ENCODE assay signal across 22 cellular contexts in the genomic region with DNA sequence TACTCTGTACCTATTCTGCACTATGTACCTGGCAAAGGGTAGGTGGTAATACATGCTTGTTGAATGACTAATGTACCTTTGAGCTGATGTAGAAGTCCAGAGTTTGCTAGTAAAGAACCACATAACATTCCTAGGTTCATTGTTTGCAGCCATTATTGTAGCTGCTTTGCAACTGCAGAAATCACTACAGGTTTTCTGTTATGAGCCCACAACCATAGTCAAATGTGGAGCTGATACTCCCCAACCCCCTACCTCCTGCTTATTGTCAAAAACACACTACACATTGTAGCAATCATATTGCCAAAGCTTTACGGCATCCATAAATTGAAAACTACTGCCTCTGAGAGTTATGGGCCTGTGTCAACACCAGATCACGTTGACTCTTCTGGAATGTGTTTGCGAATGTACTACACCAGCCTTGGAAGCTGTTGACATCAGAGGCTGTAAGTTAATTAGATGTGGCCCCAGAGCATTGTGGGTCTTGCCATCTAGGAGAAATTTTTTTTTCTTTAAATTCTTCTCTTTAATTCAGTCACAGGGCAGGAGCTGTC.
DNase-seq lines count a peak whose midpoint lies in the region; ATAC-seq, FAIRE-seq and TF ChIP-seq lines count a peak whose summit lies in the region.
"Had no signal": no experiment of that assay in that cellular context is flagged by ENCODE, and none has a peak within 500 bp of the region (broad histone marks: within the 10 kb centered on the region; RNA-seq: fewer than 3 reads in every experiment).

No MANE protein-coding gene starts in this region.

- no peaks in the 10 kb centered on the region for H4K20me1 ChIP-seq in HepG2 (ENCODE audit: insufficient read depth, low read length)
- H4K20me1 ChIP-seq in hepatocyte (ENCODE audit: insufficient read depth, poor library complexity, severe bottlenecking) = no peaks in the 10 kb centered on the region

- H3K27ac ChIP-seq in HepG2 (ENCODE audit: extremely low read length, insufficient read depth, low read length) (peak overlapping the region; percentile 53), right lobe of liver (no peak overlapping the region), hepatocyte (peak overlapping the region; percentile 71)
- H3K27ac ChIP-seq: C4-2B, RWPE1 had no signal

- no peak for FAIRE-seq in HepG2 (lab: Jason Lieb, UNC)

- no peaks in the 10 kb centered on the region for H3K27me3 ChIP-seq in HepG2 (ENCODE audit: control insufficient read depth in 1 of 2, insufficient read depth in 2 of 2, low read length in 2 of 2)
- no peaks in the 10 kb centered on the region for H3K27me3 ChIP-seq in right lobe of liver
- H3K27me3 ChIP-seq in hepatocyte = no peaks in the 10 kb centered on the region

- intact Hi-C loops in HepG2 (cut with micrococcal nuclease; ENCODE audit: unreplicated experiment) = no loop called here
- intact Hi-C loops in right lobe of liver (cut with DNase I) = no loop called here

- CTCF ChIA-PET in HepG2 (lab: Yijun Ruan, JAX; ENCODE audit: low intra/inter-chr PET ratio, low total read pairs) = no interaction called here

- H3K4me2 ChIP-seq in HepG2 (ENCODE audit: low read depth, low read length) (peak overlapping the region; percentile 70), hepatocyte (no peak overlapping the region)
- H3K4me2 ChIP-seq: GM23338 had no signal

- H3K79me2 ChIP-seq in HepG2 (ENCODE audit: insufficient read depth, low read length) = no peaks in the 10 kb centered on the region
- no peaks in the 10 kb centered on the region for H3K79me2 ChIP-seq in hepatocyte

- H3K4me1 ChIP-seq in HepG2 (ENCODE audit: insufficient read depth, low read length) (peaks cover 28% of the 10 kb centered on the region), right lobe of liver (no peaks in the 10 kb centered on the region), hepatocyte (ENCODE audit: insufficient read depth) (peaks cover 7% of the 10 kb centered on the region)
- H3K4me1 ChIP-seq: HAP-1 had no signal

- DNase-seq in HepG2 (ENCODE audit: low spot score) (peak; percentile 70), right lobe of liver (no peak), hepatocyte (ENCODE audit: low spot score) (peak; percentile 57), renal cortical epithelial cell (ENCODE audit: low read depth) (peak; percentile 14), GM19240 (ENCODE audit: insufficient read length, low spot score) (no peak), GM19238 (ENCODE audit: insufficient read length, low spot score) (no peak)
- DNase-seq: 8988T; CD8-positive, alpha-beta memory T cell; DMS79; NCI-H1105; NCI-H146; NCI-H2029; NCI-H2227 treated with DMSO at 0.1 percent for 48 hours; NCI-H510A treated with DMSO at 0.1 percent for 48 hours; NCI-H748 treated with DMSO at 0.1 percent for 48 hours; SIG-M5 had no signal

- TF ChIP-seq RAD21 in HepG2 (CRISPR knock-in tag; IDR thresholded peaks at IDR 0.05) = no peak

- in situ Hi-C loops in HepG2 (cut with HindIII; ENCODE audit: extremely low pct_ligation_motif_present, low pct_unique_long_range_greater_than_20kb) = no loop called here

- H3K9me3 ChIP-seq in HepG2 (ENCODE audit: low read length) (no peaks in the 10 kb centered on the region), right lobe of liver (no peaks in the 10 kb centered on the region), hepatocyte (ENCODE audit: low read depth) (no peaks in the 10 kb centered on the region)
- H3K9me3 ChIP-seq: HAP-1 had no signal

- H3K9me2 ChIP-seq in hepatocyte (replicated peaks; ENCODE audit: insufficient read depth) = no peaks in the 10 kb centered on the region

- peak overlapping the region; percentile 31; the same call in 1 of the 2 replicates for H3K9ac ChIP-seq in HepG2 (ENCODE audit: insufficient read depth, low read depth, low read length)

- TF ChIP-seq EP300 in HepG2 (IDR thresholded peaks at IDR 0.05; ENCODE audit: low read depth in 2 of 2, low read length in 2 of 2) (peak in 1 of 2 experiments; percentile 51; a peak in 2 of 4 replicates), HepG2 (CRISPR knock-in tag; IDR thresholded peaks at IDR 0.05; ENCODE audit: borderline replicate concordance) (no peak)

- ATAC-seq in HepG2 (peak; percentile 90), right lobe of liver (no peak), GM18519 (IDR thresholded peaks at IDR 0.05; ENCODE audit: low FRiP score, unreplicated experiment) (no peak)
- ATAC-seq: GM23338, SK-N-SH treated with all-trans-retinoic acid at 6 μM for 48 hours had no signal

- WGBS in HepG2 (ENCODE audit: low lambda C conversion rate) = 5% methylated on average over 3 of the region's 3 CpGs
- 86% methylated on average over 2 of the region's 3 CpGs for WGBS in right lobe of liver (ENCODE audit: insufficient coverage, low coverage, low lambda C conversion rate, missing lambda C conversion rate)
- WGBS in hepatocyte (ENCODE audit: low lambda C conversion rate, missing lambda C conversion rate) = 37% methylated on average over 3 of the region's 3 CpGs

- TF ChIP-seq CTCF in HepG2 (CRISPR knock-in tag; IDR thresholded peaks at IDR 0.05) (no peak), right lobe of liver (IDR thresholded peaks at IDR 0.05) (no peak), hepatocyte (IDR thresholded peaks at IDR 0.05; ENCODE audit: poor library complexity) (no peak)

- H3K4me3 ChIP-seq in HepG2 (replicated peaks in 1 of 3; ENCODE audit: insufficient read depth in 1 of 3, low read depth in 2 of 3, low read length in 3 of 3) (peak overlapping the region in 1 of 3 experiments; percentile 13; a peak in 1 of 6 replicates), right lobe of liver (no peak overlapping the region), hepatocyte (no peak overlapping the region)
- H3K4me3 ChIP-seq: GM23338, HAP-1 had no signal

- 0 out of 4 replicates have a peak, but pooled peaks of 1 of the 2 experiments have one; percentile 28 for TF ChIP-seq POLR2A in HepG2 (IDR thresholded peaks at IDR 0.05; ENCODE audit: insufficient read depth in 1 of 2, low read depth in 2 of 2, low read length in 2 of 2)
- no peak for TF ChIP-seq POLR2A in right lobe of liver (IDR thresholded peaks at IDR 0.05)

- no peak overlapping the region for H2AFZ ChIP-seq in HepG2 (ENCODE audit: low read length)
- H2AFZ ChIP-seq in hepatocyte = no peak overlapping the region
- H2AFZ ChIP-seq: GM23338 had no signal

- POLR2A ChIA-PET in HepG2 (lab: Yijun Ruan, JAX) = interaction anchor here (1.0 to 2.2 kb wide), 8 partner anchors 13 to 184 kb away, joined by 3 to 8 read pairs (median 4); no protein-coding TSS in a partner anchor

- no TSS peak for BruUV-seq in HepG2 (replicated peaks; lab: Mats Ljungman, UMichigan)

- H3K36me3 ChIP-seq in HepG2 (replicated peaks in 1 of 2; ENCODE audit: control insufficient read depth in 1 of 2, insufficient read depth in 2 of 2, low read length in 2 of 2) (no peaks in the 10 kb centered on the region), right lobe of liver (no peaks in the 10 kb centered on the region), hepatocyte (replicated peaks; ENCODE audit: insufficient read depth, low read depth) (no peaks in the 10 kb centered on the region)
- H3K36me3 ChIP-seq: HAP-1 had no signal

TF ChIP-seq in HepG2, 621 proteins besides CTCF, POLR2A, EP300 and RAD21 (continues in another document):
- TF ChIP-seq ZNF629 (CRISPR knock-in tag; conservative IDR thresholded peaks at IDR 0.05) (peak; percentile 76), ZBTB20 (CRISPR knock-in tag; IDR thresholded peaks at IDR 0.05; ENCODE audit: borderline replicate concordance, low read depth) (0 out of 2 replicates have a peak, but pooled peaks have one; percentile 26), ZNF143 (CRISPR knock-in tag; IDR thresholded peaks at IDR 0.05) (peak; percentile 76), ZFP91 (CRISPR knock-in tag; IDR thresholded peaks at IDR 0.05; ENCODE audit: borderline replicate concordance) (no peak), ZBTB21 (CRISPR knock-in tag; IDR thresholded peaks at IDR 0.05) (peak; percentile 46; the same call in 1 of the 2 replicates), HMGXB4 (CRISPR knock-in tag; IDR thresholded peaks at IDR 0.05; ENCODE audit: borderline replicate concordance in 1 of 2, low read depth in 1 of 2) (0 out of 4 replicates have a peak, but pooled peaks of 1 of the 2 experiments have one; percentile 10), FOXK2 (IDR thresholded peaks at IDR 0.05) (peak; percentile 68; the same call in 1 of the 2 replicates), FOSL2 (CRISPR knock-in tag; IDR thresholded peaks at IDR 0.05) (peak; percentile 62), FOSL1 (CRISPR knock-in tag; IDR thresholded peaks at IDR 0.05; ENCODE audit: borderline replicate concordance) (peak; percentile 72; the same call in 1 of the 2 replicates)

Comparison
In these comparisons a context has a peak if more than half of its experiments do, and no peak if none do; other contexts are left out.
1. DNase-seq: peak in HepG2 (single experiment), hepatocyte (single experiment) and renal cortical epithelial cell (single experiment); none in right lobe of liver (0 of 3), GM19240 (single experiment) and GM19238 (single experiment).
2. H3K27ac ChIP-seq: peak in HepG2 (single experiment) and hepatocyte (single experiment); none in right lobe of liver (0 of 3).